ENCODE assay signal across 14 cellular contexts in genomic region chr2:186274936-186275575, GRCh38.
DNase-seq lines count a peak whose midpoint lies in the region; FAIRE-seq and TF ChIP-seq lines count a peak whose summit lies in the region.
"Had no signal": no experiment of that assay in that cellular context is flagged by ENCODE, and none has a peak within 500 bp of the region (broad histone marks: within the 10 kb centered on the region; RNA-seq: fewer than 3 reads in every experiment).

No MANE protein-coding gene starts in this region.

- no peaks in the 10 kb centered on the region for H3K36me3 ChIP-seq in bronchial epithelial cell (ENCODE audit: control insufficient read depth, insufficient read depth, low read length)
- no peaks in the 10 kb centered on the region for H3K36me3 ChIP-seq in mesenchymal stem cell (ENCODE audit: control insufficient read depth in 1 of 2, insufficient read depth in 2 of 2, low read depth in 1 of 2, low read length in 2 of 2)
- H3K36me3 ChIP-seq in OCI-LY7 (ENCODE audit: insufficient read depth, low read length), result no peaks in the 10 kb centered on the region
- no peaks in the 10 kb centered on the region for H3K36me3 ChIP-seq in stomach

- H3K23ac ChIP-seq in mesenchymal stem cell (ENCODE audit: low read length in 2 of 2), result no peak overlapping the region

- no peak overlapping the region for H2AK5ac ChIP-seq in mesenchymal stem cell (ENCODE audit: low read length, severe bottlenecking)

- no peak overlapping the region for H2BK15ac ChIP-seq in mesenchymal stem cell (ENCODE audit: low read depth, poor library complexity, severe bottlenecking)

- no peak overlapping the region for H3K4ac ChIP-seq in mesenchymal stem cell (ENCODE audit: low read depth in 1 of 2, low read length in 2 of 2)

- H4K8ac ChIP-seq in mesenchymal stem cell (ENCODE audit: low read length), result no peak overlapping the region

- H3K27me3 ChIP-seq in bronchial epithelial cell (ENCODE audit: control insufficient read depth, insufficient read depth, low read length) (no peaks in the 10 kb centered on the region), mesenchymal stem cell (ENCODE audit: control insufficient read depth in 1 of 2, insufficient read depth in 1 of 2, low read length in 2 of 2) (no peaks in the 10 kb centered on the region), stomach (no peaks in the 10 kb centered on the region)

- H3K4me3 Mint-ChIP-seq in activated naive CD4-positive, alpha-beta T cell treated with anti-CD3 and anti-CD28 coated beads, Interleukin-2, amount 10 ng/mL, durations not matched to agents 7 days and 5 days, result no peak overlapping the region
- H3K4me3 Mint-ChIP-seq: activated CD4-positive, alpha-beta T cell treated with anti-CD3 and anti-CD28 coated beads, Interleukin-2, amount 10 ng/mL, durations not matched to agents 7 days and 5 days had no signal

- no peaks in the 10 kb centered on the region for H3K4me1 Mint-ChIP-seq in activated naive CD4-positive, alpha-beta T cell treated with anti-CD3 and anti-CD28 coated beads, Interleukin-2, amount 10 ng/mL, durations not matched to agents 7 days and 5 days
- H3K4me1 Mint-ChIP-seq: activated CD4-positive, alpha-beta T cell treated with anti-CD3 and anti-CD28 coated beads, Interleukin-2, amount 10 ng/mL, durations not matched to agents 7 days and 5 days had no signal

- no peak overlapping the region for H2BK120ac ChIP-seq in mesenchymal stem cell (ENCODE audit: low read depth, low read length)

- H3K9me3 ChIP-seq in mesenchymal stem cell (ENCODE audit: control insufficient read depth, low read length) (no peaks in the 10 kb centered on the region), OCI-LY7 (ENCODE audit: low read length) (no peaks in the 10 kb centered on the region), stomach (peaks cover 0 to 9% (median 0%) of the 10 kb centered on the region in 4 donors)

- BruUV-seq in OCI-LY7 (replicated peaks; lab: Mats Ljungman, UMichigan), result no TSS peak

- no peak overlapping the region for H3K14ac ChIP-seq in mesenchymal stem cell (ENCODE audit: low read length in 2 of 2)

- no peak overlapping the region for H3K4me3 ChIP-seq in bronchial epithelial cell (ENCODE audit: low read depth, low read length)
- no peak overlapping the region for H3K4me3 ChIP-seq in mesenchymal stem cell (ENCODE audit: insufficient read depth in 1 of 2, low read depth in 1 of 2, low read length in 2 of 2)
- H3K4me3 ChIP-seq in OCI-LY7 (ENCODE audit: low read depth, low read length, poor library complexity, severe bottlenecking), result no peak overlapping the region
- H3K4me3 ChIP-seq in stomach, result no peak overlapping the region

- no peak for TF ChIP-seq POLR2A in stomach (IDR thresholded peaks at IDR 0.05)

- no peak overlapping the region for H4K91ac ChIP-seq in mesenchymal stem cell (ENCODE audit: low read length)

- H3K4me2 ChIP-seq in mesenchymal stem cell (ENCODE audit: low read length, poor library complexity, severe bottlenecking) (no peak overlapping the region), OCI-LY7 (ENCODE audit: low read length) (no peak overlapping the region)

- H2BK5ac ChIP-seq in mesenchymal stem cell (ENCODE audit: low read depth, low read length, poor library complexity, severe bottlenecking), result no peak overlapping the region

- H3K27ac Mint-ChIP-seq in activated naive CD4-positive, alpha-beta T cell treated with anti-CD3 and anti-CD28 coated beads, Interleukin-2, amount 10 ng/mL, durations not matched to agents 7 days and 5 days, result no peak overlapping the region
- H3K27ac Mint-ChIP-seq: activated CD4-positive, alpha-beta T cell treated with anti-CD3 and anti-CD28 coated beads, Interleukin-2, amount 10 ng/mL, durations not matched to agents 7 days and 5 days had no signal

- H3K9me3 Mint-ChIP-seq in activated naive CD4-positive, alpha-beta T cell treated with anti-CD3 and anti-CD28 coated beads, Interleukin-2, amount 10 ng/mL, durations not matched to agents 7 days and 5 days, result peaks cover 2% of the 10 kb centered on the region
- H3K9me3 Mint-ChIP-seq: activated CD4-positive, alpha-beta T cell treated with anti-CD3 and anti-CD28 coated beads, Interleukin-2, amount 10 ng/mL, durations not matched to agents 7 days and 5 days had no signal

- no peaks in the 10 kb centered on the region for H3K9me2 ChIP-seq in OCI-LY7 (ENCODE audit: insufficient read depth, low read length)

- no peak overlapping the region for H3K18ac ChIP-seq in mesenchymal stem cell (ENCODE audit: low read depth in 1 of 2, low read length in 2 of 2)

- H2BK12ac ChIP-seq in mesenchymal stem cell (ENCODE audit: low read length in 2 of 2), result no peak overlapping the region

- H3K27ac ChIP-seq in mesenchymal stem cell (ENCODE audit: low read length, poor library complexity, severe bottlenecking), result no peak overlapping the region
- H3K27ac ChIP-seq in OCI-LY7 (ENCODE audit: low read depth, low read length, poor library complexity, severe bottlenecking), result no peak overlapping the region
- no peak overlapping the region for H3K27ac ChIP-seq in stomach

- no peaks in the 10 kb centered on the region for H4K20me1 ChIP-seq in OCI-LY7 (ENCODE audit: insufficient read depth, low read length)

- no peaks in the 10 kb centered on the region for H3K79me1 ChIP-seq in mesenchymal stem cell (replicated peaks; ENCODE audit: low read length, poor library complexity, severe bottlenecking)

- no peaks in the 10 kb centered on the region for H3K4me1 ChIP-seq in mesenchymal stem cell (ENCODE audit: control insufficient read depth, insufficient read depth, low read depth, low read length)
- no peaks in the 10 kb centered on the region for H3K4me1 ChIP-seq in OCI-LY7 (ENCODE audit: insufficient read depth, low read length, poor library complexity, severe bottlenecking)
- H3K4me1 ChIP-seq in stomach, result no peaks in the 10 kb centered on the region

- CTCF ChIA-PET in OCI-LY7 (lab: Charles Lee; ENCODE audit: unreplicated experiment), result no interaction called here
- CTCF ChIA-PET in activated naive CD4-positive, alpha-beta T cell treated with anti-CD3 and anti-CD28 coated beads, Interleukin-2, amount 10 ng/mL, durations not matched to agents 7 days and 5 days (lab: Charles Lee), result no interaction called here

- FAIRE-seq in bronchial epithelial cell (lab: Jason Lieb, UNC), result no peak
- FAIRE-seq: G401.6 had no signal

- H3K9ac ChIP-seq in mesenchymal stem cell (ENCODE audit: low read length), result no peak overlapping the region

- H3K36me3 Mint-ChIP-seq in activated naive CD4-positive, alpha-beta T cell treated with anti-CD3 and anti-CD28 coated beads, Interleukin-2, amount 10 ng/mL, durations not matched to agents 7 days and 5 days, result no peaks in the 10 kb centered on the region

- POLR2A ChIA-PET in OCI-LY7 (lab: Charles Lee), result no interaction called here

- TF ChIP-seq EP300 in stomach (IDR thresholded peaks at IDR 0.05), result no peak

- 58% methylated on average over 5 of the region's 6 CpGs for WGBS in mesenchymal stem cell
- WGBS in stomach, 5 donors, result 48 to 56% (median 53%) methylated on average over 6 of the region's 6 CpGs

- DNase-seq in AG08396 (ENCODE audit: low spot score) (peak; percentile 22), HS-27A (ENCODE audit: low read depth) (peak; percentile 35), bronchial epithelial cell (ENCODE audit: low read depth) (peak; percentile 82), mesenchymal stem cell (peak; percentile 26), OCI-LY7 (ENCODE audit: low spot score) (no peak), stomach (no peak), inferior parietal cortex (ENCODE audit: extremely low spot score) (no peak)
- DNase-seq in activated naive CD4-positive, alpha-beta T cell treated with anti-CD3 and anti-CD28 coated beads, Interleukin-2, amount 10 ng/mL, durations not matched to agents 7 days and 5 days, result no peak
- DNase-seq: activated CD4-positive, alpha-beta T cell treated with anti-CD3 and anti-CD28 coated beads, Interleukin-2, amount 10 ng/mL, durations not matched to agents 7 days and 5 days; C1 segment of cervical spinal cord; midbrain; NCI-H446; posterior cingulate gyrus had no signal

- H3K79me2 ChIP-seq in OCI-LY7 (ENCODE audit: insufficient read depth, low read depth, low read length), result no peaks in the 10 kb centered on the region

- no peaks in the 10 kb centered on the region for H3K27me3 Mint-ChIP-seq in activated naive CD4-positive, alpha-beta T cell treated with anti-CD3 and anti-CD28 coated beads, Interleukin-2, amount 10 ng/mL, durations not matched to agents 7 days and 5 days
- H3K27me3 Mint-ChIP-seq: activated CD4-positive, alpha-beta T cell treated with anti-CD3 and anti-CD28 coated beads, Interleukin-2, amount 10 ng/mL, durations not matched to agents 7 days and 5 days had no signal

- no peak overlapping the region for H2AFZ ChIP-seq in mesenchymal stem cell (ENCODE audit: low read depth, low read length)
- H2AFZ ChIP-seq in OCI-LY7 (ENCODE audit: low read length), result no peak overlapping the region

- TF ChIP-seq CTCF in bronchial epithelial cell (IDR thresholded peaks at IDR 0.05; ENCODE audit: insufficient read depth, low read length, severe bottlenecking) (no peak), OCI-LY7 (conservative IDR thresholded peaks at IDR 0.05; ENCODE audit: low read length) (no peak), stomach (IDR thresholded peaks at IDR 0.05) (no peak)

- intact Hi-C loops in OCI-LY7 (cut with micrococcal nuclease; ENCODE audit: unreplicated experiment), result no loop called here
- intact Hi-C loops in stomach (cut with DNase I; ENCODE audit: low total_unique reads), result no loop called here

Comparison
In these comparisons a context has a peak if more than half of its experiments do, and no peak if none do; other contexts are left out.
1. DNase-seq: peak in AG08396 (single experiment), HS-27A (single experiment), bronchial epithelial cell (single experiment) and mesenchymal stem cell (single experiment); none in OCI-LY7 (single experiment), stomach (single experiment), activated naive CD4-positive, alpha-beta T cell treated with anti-CD3 and anti-CD28 coated beads, Interleukin-2, amount 10 ng/mL, durations not matched to agents 7 days and 5 days (single experiment) and inferior parietal cortex (single experiment).